Comparison of ENCODE assay signal across 27 cellular contexts in genomic region chr18:32036506-32037210, GRCh38. TPM values are rescaled to one million over a fixed set of nuclear protein-coding genes. Genes with fewer than 3 reads are reported as not detected.
DNase-seq lines count a peak whose midpoint lies in the region; ATAC-seq and TF ChIP-seq lines count a peak whose summit lies in the region.
"Had no signal": no experiment of that assay in that cellular context is flagged by ENCODE, and none has a peak within 500 bp of the region (broad histone marks: within the 10 kb centered on the region; RNA-seq: fewer than 3 reads in every experiment).

No MANE protein-coding gene starts in this region.

- DNase-seq in activated T-cell treated with anti-CD3 and anti-CD28 coated beads, Interleukin-2, amount 50 U/mL, for 72 hours: no peak
- DNase-seq in activated T-cell treated with anti-CD3 and anti-CD28 coated beads, Interleukin-2, amount 50 U/mL, for 48 hours: no peak
- no peak for DNase-seq in CD4-positive, alpha-beta memory T cell
- no peak for DNase-seq in activated CD4-positive, alpha-beta memory T cell treated with anti-CD3 and anti-CD28 coated beads, Interleukin-2, amount 10 ng/mL, durations not matched to agents 7 days and 5 days
- no peak for DNase-seq in naive thymus-derived CD4-positive, alpha-beta T cell
- no peak for DNase-seq in NCI-H2196 treated with DMSO at 0.1 percent for 48 hours (lab: John Stamatoyannopoulos, UW; ENCODE audit: unreplicated experiment)
- no peak for DNase-seq in endothelial cell (ENCODE audit: low spot score)
- DNase-seq: activated effector memory CD4-positive, alpha-beta T cell treated with Interleukin-2 at 50 U/mL for 16 hours; colonic mucosa; effector memory CD4-positive, alpha-beta T cell; foreskin melanocyte; HCEC 1CT; left colon; NCI-H1092 treated with DMSO at 0.1 percent for 48 hours; NCI-H1930; NCI-H226; NCI-H774; occipital lobe; stimulated activated CD4-positive, alpha-beta T cell treated with anti-CD3 and anti-CD28 coated beads, Interleukin-2, amount 100 ng/mL, for 48 hours; stomach; WERI-Rb-1 had no signal

- peak; percentile 74 to 75 for ATAC-seq in activated T-cell treated with anti-CD3 and anti-CD28 coated beads, Interleukin-2, amount 50 U/mL, for 72 hours (replicated peaks in 1 of 2)
- ATAC-seq in naive thymus-derived CD4-positive, alpha-beta T cell: no peak
- no peak for ATAC-seq in HG03520 (IDR thresholded peaks at IDR 0.05; ENCODE audit: unreplicated experiment)
- ATAC-seq: esophagus mucosa, left colon had no signal

- H3K36me3 Mint-ChIP-seq in activated T-cell treated with anti-CD3 and anti-CD28 coated beads, Interleukin-2, amount 50 U/mL, for 72 hours (ENCODE audit: insufficient read depth in 2 of 2): peaks cover 14 to 43% of the 10 kb centered on the region in 2 donors
- peaks cover 49 to 63% of the 10 kb centered on the region in 2 donors for H3K36me3 Mint-ChIP-seq in CD4-positive, alpha-beta memory T cell
- H3K36me3 Mint-ChIP-seq in activated CD4-positive, alpha-beta memory T cell treated with anti-CD3 and anti-CD28 coated beads, Interleukin-2, amount 10 ng/mL, durations not matched to agents 7 days and 5 days (ENCODE audit: low read depth): peaks cover 86% of the 10 kb centered on the region
- H3K36me3 Mint-ChIP-seq in naive thymus-derived CD4-positive, alpha-beta T cell: peaks cover 5 to 63% (median 40%) of the 10 kb centered on the region in 5 donors
- H3K36me3 Mint-ChIP-seq in endothelial cell (ENCODE audit: low read depth, unreplicated experiment): peaks cover 14% of the 10 kb centered on the region

- H3K9me3 Mint-ChIP-seq in activated T-cell treated with anti-CD3 and anti-CD28 coated beads, Interleukin-2, amount 50 U/mL, for 72 hours: no peaks in the 10 kb centered on the region
- peaks cover 0 to 4% (median 0%) of the 10 kb centered on the region in 8 donors for H3K9me3 Mint-ChIP-seq in CD4-positive, alpha-beta memory T cell
- H3K9me3 Mint-ChIP-seq in activated CD4-positive, alpha-beta memory T cell treated with anti-CD3 and anti-CD28 coated beads, Interleukin-2, amount 10 ng/mL, durations not matched to agents 7 days and 5 days: peaks cover 8% of the 10 kb centered on the region
- peaks cover 0 to 5% (median 0%) of the 10 kb centered on the region in 11 donors for H3K9me3 Mint-ChIP-seq in naive thymus-derived CD4-positive, alpha-beta T cell
- H3K9me3 Mint-ChIP-seq in endothelial cell (ENCODE audit: unreplicated experiment): no peaks in the 10 kb centered on the region

- peak overlapping the region; percentile 100 for H3K27ac Mint-ChIP-seq in activated T-cell treated with anti-CD3 and anti-CD28 coated beads, Interleukin-2, amount 50 U/mL, for 72 hours
- H3K27ac Mint-ChIP-seq in CD4-positive, alpha-beta memory T cell: peak overlapping the region; percentile 36 to 86 (median 68)
- peak overlapping the region; percentile 53 for H3K27ac Mint-ChIP-seq in activated CD4-positive, alpha-beta memory T cell treated with anti-CD3 and anti-CD28 coated beads, Interleukin-2, amount 10 ng/mL, durations not matched to agents 7 days and 5 days
- peak overlapping the region; percentile 32 to 75 (median 56) for H3K27ac Mint-ChIP-seq in naive thymus-derived CD4-positive, alpha-beta T cell
- no peak overlapping the region for H3K27ac Mint-ChIP-seq in endothelial cell (ENCODE audit: unreplicated experiment)

- H3K27me3 Mint-ChIP-seq in activated T-cell treated with anti-CD3 and anti-CD28 coated beads, Interleukin-2, amount 50 U/mL, for 72 hours (ENCODE audit: low read depth): no peaks in the 10 kb centered on the region
- H3K27me3 Mint-ChIP-seq in CD4-positive, alpha-beta memory T cell: no peaks in the 10 kb centered on the region
- H3K27me3 Mint-ChIP-seq in activated CD4-positive, alpha-beta memory T cell treated with anti-CD3 and anti-CD28 coated beads, Interleukin-2, amount 10 ng/mL, durations not matched to agents 7 days and 5 days: no peaks in the 10 kb centered on the region
- H3K27me3 Mint-ChIP-seq in naive thymus-derived CD4-positive, alpha-beta T cell: no peaks in the 10 kb centered on the region
- H3K27me3 Mint-ChIP-seq in endothelial cell (ENCODE audit: unreplicated experiment): peaks cover 2% of the 10 kb centered on the region

- POLR2A ChIA-PET in CD4-positive, alpha-beta memory T cell (lab: Charles Lee; ENCODE audit: partially characterized antibody): interaction anchor here (0.6 to 14.0 kb wide), 3 partner anchors 13 to 93 kb away, joined by 4 to 280 read pairs (median 5); partner anchors contain the start of genes RNF125, RNF138 and TRAPPC8
- POLR2A ChIA-PET in activated CD4-positive, alpha-beta memory T cell treated with anti-CD3 and anti-CD28 coated beads, Interleukin-2, amount 10 ng/mL, durations not matched to agents 7 days and 5 days (lab: Charles Lee): interaction anchor here (0.5 to 12.9 kb wide), 5 partner anchors 10 to 63 kb away, joined by 3 to 182 read pairs (median 4); partner anchors contain the start of gene RNF125
- POLR2A ChIA-PET in naive thymus-derived CD4-positive, alpha-beta T cell (lab: Charles Lee): interaction anchor here (7.1 kb wide), 1 partner anchor 18 kb away, joined by 52 read pairs; the partner anchor contains the start of gene RNF125

- intact Hi-C loops in CD4-positive, alpha-beta memory T cell (cut with micrococcal nuclease): no loop called here
- intact Hi-C loops in naive thymus-derived CD4-positive, alpha-beta T cell (cut with micrococcal nuclease): no loop called here

- H3K27me3 ChIP-seq in CD4-positive, alpha-beta memory T cell (ENCODE audit: insufficient read depth, low read length): no peaks in the 10 kb centered on the region
- H3K27me3 ChIP-seq in naive thymus-derived CD4-positive, alpha-beta T cell (ENCODE audit: control insufficient read depth in 2 of 2, insufficient read depth in 2 of 2, low read length in 2 of 2): no peaks in the 10 kb centered on the region
- H3K27me3 ChIP-seq: BLaER1 treated with 17β-estradiol and CSF1 and Interleukin-3, amounts not matched to agents 10 nM and 100 nM; colonic mucosa; stomach; tibial nerve had no signal

- H3K4me3 ChIP-seq in CD4-positive, alpha-beta memory T cell (ENCODE audit: low read length in 2 of 2): no peak overlapping the region
- H3K4me3 ChIP-seq in naive thymus-derived CD4-positive, alpha-beta T cell (ENCODE audit: low read length): no peak overlapping the region
- H3K4me3 ChIP-seq: colonic mucosa, smooth muscle cell, stomach, tibial nerve had no signal

- peaks cover 23% of the 10 kb centered on the region for H3K36me3 ChIP-seq in CD4-positive, alpha-beta memory T cell (ENCODE audit: insufficient read depth, low read length)
- H3K36me3 ChIP-seq in naive thymus-derived CD4-positive, alpha-beta T cell (ENCODE audit: control insufficient read depth in 2 of 3, insufficient read depth in 3 of 3, low read length in 3 of 3): peaks cover 12 to 35% (median 12%) of the 10 kb centered on the region in 3 experiments
- H3K36me3 ChIP-seq: colonic mucosa, WERI-Rb-1 had no signal

- no peak overlapping the region for H3K27ac ChIP-seq in CD4-positive, alpha-beta memory T cell (ENCODE audit: low read depth, low read length)
- no peak overlapping the region for H3K27ac ChIP-seq in naive thymus-derived CD4-positive, alpha-beta T cell (ENCODE audit: low read depth, low read length)
- H3K27ac ChIP-seq: colonic mucosa, RWPE1, stomach, tibial nerve, WERI-Rb-1 had no signal

- H3K9me3 ChIP-seq in CD4-positive, alpha-beta memory T cell (ENCODE audit: control insufficient read depth in 1 of 2, low read length in 2 of 2): no peaks in the 10 kb centered on the region
- no peaks in the 10 kb centered on the region for H3K9me3 ChIP-seq in naive thymus-derived CD4-positive, alpha-beta T cell (ENCODE audit: control insufficient read depth in 2 of 3, low read length in 3 of 3)
- H3K9me3 ChIP-seq: colonic mucosa, stomach, tibial nerve had no signal

- CTCF ChIA-PET in CD4-positive, alpha-beta memory T cell (lab: Charles Lee; ENCODE audit: partially characterized antibody): interaction anchor here (0.9 to 1.3 kb wide), 2 partner anchors 23 to 30 kb away, joined by 3 read pairs; no protein-coding TSS in a partner anchor
- CTCF ChIA-PET in activated CD4-positive, alpha-beta memory T cell treated with anti-CD3 and anti-CD28 coated beads, Interleukin-2, amount 10 ng/mL, durations not matched to agents 7 days and 5 days (lab: Charles Lee): interaction anchor here (0.8 to 7.7 kb wide), 4 partner anchors 10 to 36 kb away, joined by 4 to 64 read pairs (median 4); partner anchors contain the start of gene RNF125
- CTCF ChIA-PET in naive thymus-derived CD4-positive, alpha-beta T cell (lab: Charles Lee): interaction anchor here (3.3 kb wide), 1 partner anchor 17 kb away, joined by 16 read pairs; the partner anchor contains the start of gene RNF125

- TF ChIP-seq CTCF in endothelial cell (IDR thresholded peaks at IDR 0.05; ENCODE audit: unreplicated experiment): no peak

- H3K4me1 Mint-ChIP-seq in activated T-cell treated with anti-CD3 and anti-CD28 coated beads, Interleukin-2, amount 50 U/mL, for 72 hours (ENCODE audit: low read depth): peaks cover 94% of the 10 kb centered on the region
- H3K4me1 Mint-ChIP-seq in CD4-positive, alpha-beta memory T cell: peaks cover 58 to 91% (median 72%) of the 10 kb centered on the region in 4 donors
- peaks cover 72% of the 10 kb centered on the region for H3K4me1 Mint-ChIP-seq in activated CD4-positive, alpha-beta memory T cell treated with anti-CD3 and anti-CD28 coated beads, Interleukin-2, amount 10 ng/mL, durations not matched to agents 7 days and 5 days
- H3K4me1 Mint-ChIP-seq in naive thymus-derived CD4-positive, alpha-beta T cell: peaks cover 60 to 90% (median 65%) of the 10 kb centered on the region in 7 donors
- no peaks in the 10 kb centered on the region for H3K4me1 Mint-ChIP-seq in endothelial cell (ENCODE audit: unreplicated experiment)

- H3K4me1 ChIP-seq in CD4-positive, alpha-beta memory T cell (ENCODE audit: insufficient read depth, low read length): peaks cover 88% of the 10 kb centered on the region
- H3K4me1 ChIP-seq in naive thymus-derived CD4-positive, alpha-beta T cell (ENCODE audit: control insufficient read depth in 2 of 2, insufficient read depth in 2 of 2, low read length in 2 of 2): peaks cover 16 to 83% of the 10 kb centered on the region in 2 donors
- H3K4me1 ChIP-seq: colonic mucosa had no signal

- H3K4me3 Mint-ChIP-seq in activated T-cell treated with anti-CD3 and anti-CD28 coated beads, Interleukin-2, amount 50 U/mL, for 72 hours: peak overlapping the region; percentile 78 to 90
- peak overlapping the region in 3 of 8 donors; percentile 24 to 60 (median 35) for H3K4me3 Mint-ChIP-seq in CD4-positive, alpha-beta memory T cell
- no peak overlapping the region for H3K4me3 Mint-ChIP-seq in activated CD4-positive, alpha-beta memory T cell treated with anti-CD3 and anti-CD28 coated beads, Interleukin-2, amount 10 ng/mL, durations not matched to agents 7 days and 5 days
- H3K4me3 Mint-ChIP-seq in naive thymus-derived CD4-positive, alpha-beta T cell: peak overlapping the region in 4 of 10 donors; percentile 1 to 20 (median 14)
- H3K4me3 Mint-ChIP-seq in endothelial cell (ENCODE audit: unreplicated experiment): no peak overlapping the region

RNA-seq across cellular contexts. Expression of gene RNF125, which starts 18.0 kb away (rescaled TPM):
- 10 to 100 TPM; 40.5 to 43.3 TPM for total RNA-seq in activated T-cell treated with anti-CD3 and anti-CD28 coated beads, Interleukin-2, amount 50 U/mL, for 72 hours
- 10 to 100 TPM; 38.2 to 40.3 TPM for total RNA-seq in CD4-positive, alpha-beta memory T cell
- 10 to 100 TPM; 62.8 to 82.7 TPM for polyA plus RNA-seq in CD4-positive, alpha-beta memory T cell
- total RNA-seq in activated CD4-positive, alpha-beta memory T cell treated with anti-CD3 and anti-CD28 coated beads, Interleukin-2, amount 10 ng/mL, durations not matched to agents 7 days and 5 days: 10 to 100 TPM; 43.8 to 48.4 TPM
- total RNA-seq in naive thymus-derived CD4-positive, alpha-beta T cell: 10 to 100 TPM; 30.3 to 59.8 (median 37.1) TPM
- 10 to 100 TPM; 20.9 to 64.7 TPM for polyA plus RNA-seq in naive thymus-derived CD4-positive, alpha-beta T cell
- 5.2 TPM for total RNA-seq in endothelial cell (ENCODE audit: unreplicated experiment)
- polyA plus RNA-seq: smooth muscle cell had no signal

RNA-seq across cellular contexts. Expression of gene RNF138, which starts 55.0 kb away (rescaled TPM):
- 10 to 100 TPM; 74.7 to 79.9 TPM for total RNA-seq in activated T-cell treated with anti-CD3 and anti-CD28 coated beads, Interleukin-2, amount 50 U/mL, for 72 hours
- 10 to 100 TPM; 58.1 to 61.8 TPM for total RNA-seq in CD4-positive, alpha-beta memory T cell
- polyA plus RNA-seq in CD4-positive, alpha-beta memory T cell: 10 to 100 TPM; 74.6 to 83.2 TPM
- total RNA-seq in activated CD4-positive, alpha-beta memory T cell treated with anti-CD3 and anti-CD28 coated beads, Interleukin-2, amount 10 ng/mL, durations not matched to agents 7 days and 5 days: 10 to 100 TPM; 64.6 to 67.0 TPM
- total RNA-seq in naive thymus-derived CD4-positive, alpha-beta T cell: 100 to 1,000 TPM in 1 of 5 experiments, 10 to 100 TPM in 4; 72.3 to 142 (median 80.7) TPM
- polyA plus RNA-seq in naive thymus-derived CD4-positive, alpha-beta T cell: 100 to 1,000 TPM in 1 of 2 donors, 10 to 100 TPM in 1; 98.4 to 140 TPM
- total RNA-seq in endothelial cell (ENCODE audit: unreplicated experiment): 30.5 TPM

Comparison
In these comparisons a context has a peak if more than half of its experiments do, and no peak if none do; other contexts are left out.
1. ATAC-seq: peak in activated T-cell treated with anti-CD3 and anti-CD28 coated beads, Interleukin-2, amount 50 U/mL, for 72 hours (2 of 2); none in naive thymus-derived CD4-positive, alpha-beta T cell (single experiment) and HG03520 (single experiment).
2. H3K4me3 Mint-ChIP-seq: peak in activated T-cell treated with anti-CD3 and anti-CD28 coated beads, Interleukin-2, amount 50 U/mL, for 72 hours (2 of 2); none in activated CD4-positive, alpha-beta memory T cell treated with anti-CD3 and anti-CD28 coated beads, Interleukin-2, amount 10 ng/mL, durations not matched to agents 7 days and 5 days (single experiment) and endothelial cell (single experiment).